Comparison of ENCODE assay signal across 9 cellular contexts in genomic region chr17:73308017-73308823, GRCh38. TPM values are rescaled to one million over a fixed set of nuclear protein-coding genes. Genes with fewer than 3 reads are reported as not detected.
DNase-seq lines count a peak whose midpoint lies in the region; ATAC-seq and TF ChIP-seq lines count a peak whose summit lies in the region.
"Had no signal": no experiment of that assay in that cellular context is flagged by ENCODE, and none has a peak within 500 bp of the region (broad histone marks: within the 10 kb centered on the region; RNA-seq: fewer than 3 reads in every experiment).

No MANE protein-coding gene starts in this region.

- no peaks in the 10 kb centered on the region for H3K36me3 Mint-ChIP-seq in T-helper 17 cell (ENCODE audit: low read depth)

- H3K4me3 ChIP-seq in astrocyte of the cerebellum (ENCODE audit: low read depth, low read length) (peak overlapping the region; percentile 95), hepatocyte (peak overlapping the region; percentile 22), stomach (peak overlapping the region; percentile 75 to 93 (median 88))

- H3K36me3 ChIP-seq in hepatocyte (replicated peaks; ENCODE audit: insufficient read depth, low read depth): no peaks in the 10 kb centered on the region
- no peaks in the 10 kb centered on the region for H3K36me3 ChIP-seq in stomach

- H3K27ac ChIP-seq in hepatocyte (peak overlapping the region; percentile 100), stomach (peak overlapping the region; percentile 93 to 100 (median 99))

- no peak for TF ChIP-seq EP300 in stomach (IDR thresholded peaks at IDR 0.05)

- H3K27me3 ChIP-seq in hepatocyte (no peaks in the 10 kb centered on the region), stomach (no peaks in the 10 kb centered on the region)

- intact Hi-C loops in stomach (cut with DNase I; ENCODE audit: low total_unique reads): no loop called here

- H3K4me2 ChIP-seq in hepatocyte: peak overlapping the region; percentile 94

- H4K20me1 ChIP-seq in hepatocyte (ENCODE audit: insufficient read depth, poor library complexity, severe bottlenecking): peaks cover 41% of the 10 kb centered on the region

- no peaks in the 10 kb centered on the region for H3K9me3 ChIP-seq in hepatocyte (ENCODE audit: low read depth)
- H3K9me3 ChIP-seq in stomach: no peaks in the 10 kb centered on the region
- no peaks in the 10 kb centered on the region for H3K9me3 ChIP-seq in T-helper 17 cell (ENCODE audit: control insufficient read depth, low read length, poor library complexity, severe bottlenecking)

- H3K4me3 Mint-ChIP-seq in T-helper 17 cell: no peak overlapping the region

- DNase-seq in HK-2 (ENCODE audit: unreplicated experiment): peak; percentile 82
- DNase-seq in astrocyte of the cerebellum (ENCODE audit: low read depth): peak; percentile 46
- DNase-seq in hepatocyte (ENCODE audit: low spot score): peak; percentile 93
- peak; percentile 94 for DNase-seq in stomach
- no peak for DNase-seq in NCI-H82 treated with DMSO at 0.1 percent for 48 hours (lab: John Stamatoyannopoulos, UW; ENCODE audit: unreplicated experiment)
- DNase-seq in T-helper 17 cell: no peak
- DNase-seq in SHP77 treated with DMSO at 0.1 percent for 48 hours (lab: John Stamatoyannopoulos, UW): no peak
- DNase-seq: occipital lobe had no signal

- H3K4me1 ChIP-seq in hepatocyte (ENCODE audit: insufficient read depth): peaks cover 62% of the 10 kb centered on the region
- H3K4me1 ChIP-seq in stomach: peaks cover 45 to 80% (median 74%) of the 10 kb centered on the region in 4 donors

- H3K4me1 Mint-ChIP-seq in T-helper 17 cell: peaks cover 11% of the 10 kb centered on the region

- TF ChIP-seq POLR2A in stomach (IDR thresholded peaks at IDR 0.05): peak in 2 of 4 donors; percentile 11 to 17

- no peak overlapping the region for H2AFZ ChIP-seq in hepatocyte

- H3K27me3 Mint-ChIP-seq in T-helper 17 cell: peaks cover 4% of the 10 kb centered on the region

- no peak for ATAC-seq in HG03354 (IDR thresholded peaks at IDR 0.05; ENCODE audit: poor library complexity, severe bottlenecking, unreplicated experiment)
- ATAC-seq in T-helper 17 cell: no peak

- in situ Hi-C loops in astrocyte of the cerebellum (cut with HindIII; ENCODE audit: low sequenced_read_pairs): no loop called here

- TF ChIP-seq CTCF in astrocyte of the cerebellum (IDR thresholded peaks at IDR 0.05; ENCODE audit: low read depth, low read length, missing control alignments) (no peak), hepatocyte (IDR thresholded peaks at IDR 0.05; ENCODE audit: poor library complexity) (no peak), stomach (IDR thresholded peaks at IDR 0.05) (no peak)

- peaks cover 77% of the 10 kb centered on the region for H3K79me2 ChIP-seq in hepatocyte

- H3K9me2 ChIP-seq in hepatocyte (replicated peaks; ENCODE audit: insufficient read depth): no peaks in the 10 kb centered on the region

- H3K27ac Mint-ChIP-seq in T-helper 17 cell: no peak overlapping the region

- WGBS in hepatocyte (ENCODE audit: low lambda C conversion rate, missing lambda C conversion rate): 29% methylated on average over 23 of the region's 23 CpGs
- WGBS in stomach, 5 donors: 11 to 27% (median 19%) methylated on average over 18 to 23 of the region's 23 CpGs

RNA-seq across cellular contexts. Expression of gene CDC42EP4, which starts 3.6 kb away (rescaled TPM):
- total RNA-seq in hepatocyte (61.2 and 62.4 TPM in 2 replicates), stomach (10 to 100 TPM; 44.6 to 93.3 (median 68.9) TPM), T-helper 17 cell (1 to 10 TPM; 4.0 to 4.1 TPM)
- polyA plus RNA-seq in hepatocyte (74.5 and 82.7 TPM in 2 replicates), stomach (10 to 100 TPM; 23.2 to 38.3 (median 25.7) TPM)

RNA-seq across cellular contexts. Expression of gene CPSF4L, which starts 46.5 kb away (rescaled TPM):
- total RNA-seq in hepatocyte (not detected in 2 replicates), stomach (not detected), T-helper 17 cell (not detected)
- polyA plus RNA-seq in hepatocyte (0.34 TPM in 1 of 2 replicates, not detected in the other), stomach (not detected)
- total RNA-seq: occipital lobe had no signal

Comparison
In these comparisons a context has a peak if more than half of its experiments do, and no peak if none do; other contexts are left out.
1. DNase-seq: peak in HK-2 (single experiment), astrocyte of the cerebellum (single experiment), hepatocyte (single experiment) and stomach (single experiment); none in NCI-H82 treated with DMSO at 0.1 percent for 48 hours (single experiment), T-helper 17 cell (0 of 3) and SHP77 treated with DMSO at 0.1 percent for 48 hours (single experiment).
2. H3K4me3 ChIP-seq: peak in every context shown above with its lines; median percentile 95 in astrocyte of the cerebellum; 88 in stomach; 22 in hepatocyte.
3. RNA of gene CDC42EP4, which starts 3.6 kb away (total RNA-seq): 44.6 to 93.3 TPM in stomach and 61.2 to 62.4 TPM in hepatocyte; 4.0 to 4.1 TPM in T-helper 17 cell; every median in the first group is over 4 times any median in the second.